ENCODE assay signal across 15 cellular contexts in the genomic region with DNA sequence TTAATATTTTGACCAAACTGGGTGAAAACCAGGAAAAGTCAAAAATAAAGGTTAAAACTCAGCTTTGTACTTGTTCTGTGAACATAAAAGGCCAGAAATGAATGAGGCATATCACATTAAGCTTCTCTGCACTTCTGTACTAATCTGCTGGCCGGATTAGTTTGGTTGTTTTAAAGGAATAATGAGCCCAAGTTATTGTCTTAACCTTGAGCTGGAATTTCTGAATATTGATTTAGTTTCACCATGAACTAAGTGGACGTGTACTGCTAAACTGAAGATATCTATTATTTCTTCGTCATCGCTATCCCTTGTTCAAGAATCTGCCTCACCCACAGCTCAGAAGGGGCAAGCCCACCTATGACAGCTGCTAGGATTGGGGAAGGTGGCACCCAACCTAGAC.
DNase-seq lines count a peak whose midpoint lies in the region; ATAC-seq, FAIRE-seq and TF ChIP-seq lines count a peak whose summit lies in the region.
"Had no signal": no experiment of that assay in that cellular context is flagged by ENCODE, and none has a peak within 500 bp of the region (broad histone marks: within the 10 kb centered on the region; RNA-seq: fewer than 3 reads in every experiment).

No MANE protein-coding gene starts in this region.

- no peak for DNase-seq in GM23338 (ENCODE audit: low spot score)
- DNase-seq in H1 (ENCODE audit: low read depth in 1 of 2, low spot score in 2 of 2): no peak
- no peak for DNase-seq in pancreas
- DNase-seq in activated naive CD4-positive, alpha-beta T cell treated with Interleukin-2 at 50 U/mL for 16 hours: no peak
- no peak for DNase-seq in SIG-M5 (lab: John Stamatoyannopoulos, UW)
- DNase-seq: C1 segment of cervical spinal cord; Calu3; CD4-positive, alpha-beta memory T cell; COR-L47; DMS153; DND-41; H9 had no signal

- H4K8ac ChIP-seq in H1 (ENCODE audit: extremely low read depth, insufficient read depth, low read length): no peak overlapping the region

- H3K4me1 Mint-ChIP-seq in GM23338: peaks cover 33% of the 10 kb centered on the region
- H3K4me1 Mint-ChIP-seq: CD4-positive, alpha-beta memory T cell had no signal

- H3K36me3 ChIP-seq in GM23338 (ENCODE audit: insufficient read depth): no peaks in the 10 kb centered on the region; the same call in 1 of the 2 replicates
- H3K36me3 ChIP-seq in H1 (ENCODE audit: control insufficient read depth in 2 of 4, insufficient read depth in 4 of 4, low read length in 3 of 4): no peaks in the 10 kb centered on the region
- no peaks in the 10 kb centered on the region for H3K36me3 ChIP-seq in pancreas

- no peaks in the 10 kb centered on the region for H4K20me1 ChIP-seq in GM23338 (replicated peaks; ENCODE audit: insufficient read depth)
- H4K20me1 ChIP-seq in H1 (replicated peaks in 1 of 2; ENCODE audit: control insufficient read depth in 1 of 2, insufficient read depth in 2 of 2, low read length in 2 of 2): no peaks in the 10 kb centered on the region

- WGBS in H1 (ENCODE audit: extremely low coverage in 1 of 2, insufficient coverage in 1 of 2, insufficient read length in 1 of 2, insufficient replicate concordance in 2 of 2, low coverage in 1 of 2, low lambda C conversion rate in 2 of 2, missing lambda C conversion rate in 1 of 2), 2 experiments: 96% methylated on average over 4 of the region's 4 CpGs; no CpG with 5 or more reads in 1 of the 2 experiments
- WGBS in pancreas, 2 donors: 11 to 19% methylated on average over 4 of the region's 4 CpGs

- H3K79me2 ChIP-seq in GM23338 (replicated peaks; ENCODE audit: insufficient read depth) (no peaks in the 10 kb centered on the region), H1 (ENCODE audit: control insufficient read depth in 1 of 2, insufficient read depth in 2 of 2, low read length in 2 of 2) (no peaks in the 10 kb centered on the region)

- TF ChIP-seq RAD21 in H1 (IDR thresholded peaks at IDR 0.05 in 1 of 2, conservative IDR thresholded peaks at IDR 0.05 in 1 of 2; ENCODE audit: low read depth in 2 of 2, low read length in 2 of 2): no peak

- no peak overlapping the region for H3K56ac ChIP-seq in H1 (replicated peaks; ENCODE audit: insufficient read length, low read depth, low read length)

- no peak for TF ChIP-seq POLR2A in H1 (IDR thresholded peaks at IDR 0.05; ENCODE audit: control extremely low read depth in 1 of 2, low read depth in 2 of 2, low read length in 2 of 2)

- peaks cover 3% of the 10 kb centered on the region for H3K9me3 Mint-ChIP-seq in GM23338

- no peak overlapping the region for H4K5ac ChIP-seq in H1 (ENCODE audit: insufficient read length, low read depth, low read length)

- H3K27ac Mint-ChIP-seq in GM23338: no peak overlapping the region
- H3K27ac Mint-ChIP-seq: CD4-positive, alpha-beta memory T cell had no signal

- H3K14ac ChIP-seq in H1 (ENCODE audit: insufficient read length): no peak overlapping the region

- H3K23ac ChIP-seq in H1 (ENCODE audit: insufficient read length): no peak overlapping the region

- 0 out of 2 replicates have a peak, but pooled peaks cover 3% of the 10 kb centered on the region for H3K23me2 ChIP-seq in H1 (ENCODE audit: low read depth, low read length)

- no peak overlapping the region for H3K9ac ChIP-seq in H1 (replicated peaks in 1 of 4; ENCODE audit: extremely low read depth in 1 of 4, low read depth in 3 of 4, low read length in 3 of 4)

- no peak overlapping the region for H3K18ac ChIP-seq in H1 (ENCODE audit: extremely low read depth, low read length)

- no peak overlapping the region for H2BK15ac ChIP-seq in H1 (ENCODE audit: low read length)

- TF ChIP-seq CTCF in GM23338 (conservative IDR thresholded peaks at IDR 0.05; ENCODE audit: low read depth in 2 of 2): no peak
- no peak for TF ChIP-seq CTCF in H1 (IDR thresholded peaks at IDR 0.05; ENCODE audit: control extremely low read depth in 1 of 3, insufficient read depth in 1 of 3, low read depth in 1 of 3, low read length in 3 of 3)
- TF ChIP-seq CTCF in pancreas (IDR thresholded peaks at IDR 0.05): no peak

- H2BK12ac ChIP-seq in H1 (ENCODE audit: low read depth, low read length): peak overlapping the region; percentile 81; the same call in 1 of the 2 replicates

- H2BK20ac ChIP-seq in H1 (ENCODE audit: low read length): no peak overlapping the region

- POLR2A ChIA-PET in H1 (lab: Charles Lee; ENCODE audit: partially characterized antibody): interaction anchor here (1.2 kb wide), 1 partner anchor 246 kb away, joined by 4 read pairs; no protein-coding TSS in a partner anchor

- no peaks in the 10 kb centered on the region for H3K27me3 Mint-ChIP-seq in GM23338 (ENCODE audit: insufficient read depth, low read depth, poor library complexity)

- peaks cover 6% of the 10 kb centered on the region for H3K9me2 ChIP-seq in GM23338 (ENCODE audit: insufficient read depth)

- H3K27me3 ChIP-seq in GM23338 (ENCODE audit: insufficient read depth) (no peaks in the 10 kb centered on the region), H1 (replicated peaks in 1 of 4; ENCODE audit: control insufficient read depth in 3 of 4, extremely low read depth in 1 of 4, insufficient read depth in 3 of 4, low read length in 3 of 4) (no peaks in the 10 kb centered on the region), pancreas (no peaks in the 10 kb centered on the region)

- no peaks in the 10 kb centered on the region for H3F3A ChIP-seq in GM23338 (replicated peaks; ENCODE audit: low read depth)

- H3K4ac ChIP-seq in H1 (replicated peaks; ENCODE audit: insufficient read length, low read depth, low read length): no peak overlapping the region

- H2AK5ac ChIP-seq in H1 (ENCODE audit: low read depth, low read length): no peak overlapping the region

- H3K4me1 ChIP-seq in GM23338 (ENCODE audit: insufficient read depth) (peaks cover 32% of the 10 kb centered on the region), H1 (replicated peaks in 1 of 4; ENCODE audit: control insufficient read depth in 3 of 4, insufficient read depth in 4 of 4, low read length in 3 of 4) (peaks cover 0 to 18% (median 10%) of the 10 kb centered on the region in 4 experiments; a peak in 5 of 7 replicates), pancreas (peaks cover 5 to 14% (median 7%) of the 10 kb centered on the region in 3 donors)

- H3K27ac ChIP-seq in GM23338 (ENCODE audit: low read depth) (no peak overlapping the region), H1 (ENCODE audit: low read depth, low read length) (no peak overlapping the region), pancreas (no peak overlapping the region)

- FAIRE-seq in H1 (lab: Jason Lieb, UNC) (no peak), pancreas (lab: Jason Lieb, UNC) (no peak)
- FAIRE-seq: GM12892 had no signal

- H3K9me3 ChIP-seq in H1 (ENCODE audit: insufficient read depth in 2 of 2, low read depth in 1 of 2, low read length in 1 of 2) (no peaks in the 10 kb centered on the region), pancreas (no peaks in the 10 kb centered on the region)

- H4K91ac ChIP-seq in H1 (replicated peaks; ENCODE audit: insufficient read length, low read length): no peak overlapping the region

- no peak overlapping the region for H3K4me3 ChIP-seq in GM23338
- H3K4me3 ChIP-seq in H1 (ENCODE audit: extremely low read depth in 1 of 4, insufficient read depth in 2 of 4, low read depth in 3 of 4, low read length in 4 of 4): no peak overlapping the region
- H3K4me3 ChIP-seq in pancreas: no peak overlapping the region

- H2BK5ac ChIP-seq in H1 (ENCODE audit: low read depth, low read length): no peak overlapping the region

- no peak overlapping the region for H3K4me2 ChIP-seq in GM23338
- no peak overlapping the region for H3K4me2 ChIP-seq in H1 (ENCODE audit: insufficient read depth in 1 of 2, low read depth in 2 of 2, low read length in 2 of 2)

- H3K4me3 Mint-ChIP-seq in GM23338: no peak overlapping the region
- H3K4me3 Mint-ChIP-seq: CD4-positive, alpha-beta memory T cell; H9 had no signal

- no peak for TF ChIP-seq EP300 in H1 (IDR thresholded peaks at IDR 0.05; ENCODE audit: borderline replicate concordance in 1 of 2, low read depth in 2 of 2, low read length in 2 of 2)

- H2BK120ac ChIP-seq in H1 (replicated peaks; ENCODE audit: low read depth, low read length): no peak overlapping the region

- H3K79me1 ChIP-seq in H1 (ENCODE audit: low read depth, low read length): no peaks in the 10 kb centered on the region

- no peak for ATAC-seq in GM23338
- peak; percentile 29 to 75 (median 62) for ATAC-seq in pancreas
- no peak for ATAC-seq in HG02571 (IDR thresholded peaks at IDR 0.05; ENCODE audit: unreplicated experiment)
- ATAC-seq: HCT116 had no signal

- CTCF ChIA-PET in H1 (lab: Charles Lee; ENCODE audit: partially characterized antibody): interaction anchor here (1.0 to 1.4 kb wide), 4 partner anchors 26 to 202 kb away, joined by 3 to 4 read pairs (median 4); no protein-coding TSS in a partner anchor

- H2AFZ ChIP-seq in GM23338 (0 out of 2 replicates have a peak overlapping the region, but pooled peaks have one; percentile 7), H1 (ENCODE audit: low read length) (peak overlapping the region; percentile 48; the same call in 1 of the 2 replicates)

- intact Hi-C loops in pancreas (cut with DNase I): no loop called here

- peaks cover 7% of the 10 kb centered on the region; the same call in 2 of the 3 replicates for H3K36me3 Mint-ChIP-seq in GM23338 (ENCODE audit: low read depth)
- H3K36me3 Mint-ChIP-seq: CD4-positive, alpha-beta memory T cell had no signal

TF ChIP-seq in GM23338, 12 proteins besides CTCF, POLR2A, EP300 and RAD21 (continues in another document):
- TF ChIP-seq POLR2AphosphoS5 (IDR thresholded peaks at IDR 0.05; ENCODE audit: low read depth) (no peak), CREB1 (CRISPR knock-in tag; IDR thresholded peaks at IDR 0.05; ENCODE audit: low read depth) (no peak)

TF ChIP-seq in H1, 55 proteins besides CTCF, POLR2A, EP300 and RAD21 (continues in another document):
- TF ChIP-seq KDM4A (IDR thresholded peaks at IDR 0.05; ENCODE audit: low read depth, low read length, severe bottlenecking) (no peak), BACH1 (IDR thresholded peaks at IDR 0.05; ENCODE audit: low read length) (no peak), RFX5 (IDR thresholded peaks at IDR 0.05; ENCODE audit: borderline replicate concordance, low read depth, low read length) (no peak), TCF12 (IDR thresholded peaks at IDR 0.05; ENCODE audit: low read depth, low read length) (no peak), BRCA1 (IDR thresholded peaks at IDR 0.05; ENCODE audit: low read depth, low read length) (no peak), YY1 (IDR thresholded peaks at IDR 0.05; ENCODE audit: low read depth, low read length) (no peak), GABPA (IDR thresholded peaks at IDR 0.05; ENCODE audit: borderline replicate concordance, insufficient read depth, low read length) (no peak), SIX5 (IDR thresholded peaks at IDR 0.05; ENCODE audit: low read depth, low read length) (no peak), SRF (IDR thresholded peaks at IDR 0.05; ENCODE audit: low read depth, low read length) (no peak), SP2 (IDR thresholded peaks at IDR 0.05; ENCODE audit: low read length) (no peak), CREB1 (IDR thresholded peaks at IDR 0.05) (no peak)
- TF ChIP-seq, protein P1, sequence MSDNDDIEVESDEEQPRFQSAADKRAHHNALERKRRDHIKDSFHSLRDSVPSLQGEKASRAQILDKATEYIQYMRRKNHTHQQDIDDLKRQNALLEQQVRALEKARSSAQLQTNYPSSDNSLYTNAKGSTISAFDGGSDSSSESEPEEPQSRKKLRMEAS (IDR thresholded peaks at IDR 0.05): no peak

Comparison
In these comparisons a context has a peak if more than half of its experiments do, and no peak if none do; other contexts are left out.
1. ATAC-seq: peak in pancreas (4 of 4); none in GM23338 (single experiment) and HG02571 (single experiment).